ENCODE assay signal across 8 cellular contexts in genomic region chr20:63553251-63553932, GRCh38. TPM values are rescaled to one million over a fixed set of nuclear protein-coding genes. Genes with fewer than 3 reads are reported as not detected.
A peak's percentile ranks its signal among the peaks of the same experiment; 100 is the strongest.
DNase-seq lines count a peak whose midpoint lies in the region; ATAC-seq and TF ChIP-seq lines count a peak whose summit lies in the region.

No MANE protein-coding gene starts in this region.

- H3K9me3 Mint-ChIP-seq in activated naive CD8-positive, alpha-beta T cell treated with anti-CD3 and anti-CD28 coated beads, Interleukin-2, amount 10 ng/mL, durations not matched to agents 7 days and 5 days: no peaks in the 10 kb centered on the region

- H3K4me3 Mint-ChIP-seq in activated naive CD8-positive, alpha-beta T cell treated with anti-CD3 and anti-CD28 coated beads, Interleukin-2, amount 10 ng/mL, durations not matched to agents 7 days and 5 days: peak overlapping the region; percentile 78

- peak; percentile 76 for DNase-seq in AG10803 (ENCODE audit: low read depth)
- DNase-seq in T follicular helper cell (ENCODE audit: low read depth): peak; percentile 94
- DNase-seq in activated naive CD8-positive, alpha-beta T cell treated with anti-CD3 and anti-CD28 coated beads, Interleukin-2, amount 10 ng/mL, durations not matched to agents 7 days and 5 days: peak; percentile 92
- peak; percentile 72 for DNase-seq in left ventricle myocardium inferior
- peak; percentile 94 for DNase-seq in sciatic nerve (ENCODE audit: low spot score)
- no peak for DNase-seq in HuH-7.5 (ENCODE audit: low spot score)

- H3K27ac Mint-ChIP-seq in activated naive CD8-positive, alpha-beta T cell treated with anti-CD3 and anti-CD28 coated beads, Interleukin-2, amount 10 ng/mL, durations not matched to agents 7 days and 5 days: peak overlapping the region; percentile 91

- H3K36me3 ChIP-seq in KOPT-K1 (ENCODE audit: insufficient read depth, low read length): no peaks in the 10 kb centered on the region
- peaks cover 3% of the 10 kb centered on the region for H3K36me3 ChIP-seq in left ventricle myocardium inferior

- H3K36me3 Mint-ChIP-seq in activated naive CD8-positive, alpha-beta T cell treated with anti-CD3 and anti-CD28 coated beads, Interleukin-2, amount 10 ng/mL, durations not matched to agents 7 days and 5 days: peaks cover 1% of the 10 kb centered on the region

- H3K27ac ChIP-seq in KOPT-K1 (ENCODE audit: low read depth, low read length, poor library complexity, severe bottlenecking): peak overlapping the region; percentile 37
- no peak overlapping the region for H3K27ac ChIP-seq in left ventricle myocardium inferior (replicated peaks)

- H3K27me3 Mint-ChIP-seq in activated naive CD8-positive, alpha-beta T cell treated with anti-CD3 and anti-CD28 coated beads, Interleukin-2, amount 10 ng/mL, durations not matched to agents 7 days and 5 days: peaks cover 21% of the 10 kb centered on the region

- peaks cover 43% of the 10 kb centered on the region for H3K27me3 ChIP-seq in left ventricle myocardium inferior (ENCODE audit: low read depth)

- H3K9me3 ChIP-seq in KOPT-K1 (ENCODE audit: insufficient read depth, low read length, poor library complexity, severe bottlenecking) (no peaks in the 10 kb centered on the region), left ventricle myocardium inferior (replicated peaks) (no peaks in the 10 kb centered on the region)

- POLR2A ChIA-PET in activated naive CD8-positive, alpha-beta T cell treated with anti-CD3 and anti-CD28 coated beads, Interleukin-2, amount 10 ng/mL, durations not matched to agents 7 days and 5 days (lab: Charles Lee): interaction anchor here (0.7 to 2.0 kb wide), 11 partner anchors 10 to 154 kb away, joined by 3 to 18 read pairs (median 6); partner anchors contain the start of genes ARFRP1, GMEB2, HELZ2 and PPDPF

- H3K4me3 ChIP-seq in AG10803 (ENCODE audit: low read length): peak overlapping the region; percentile 66
- H3K4me3 ChIP-seq in left ventricle myocardium inferior: peak overlapping the region; percentile 72

- ATAC-seq in GM19324 (IDR thresholded peaks at IDR 0.05; ENCODE audit: low FRiP score, unreplicated experiment) (peak; percentile 48), sciatic nerve (peak; percentile 90)
- ATAC-seq in activated naive CD8-positive, alpha-beta T cell treated with anti-CD3 and anti-CD28 coated beads, Interleukin-2, amount 10 ng/mL, durations not matched to agents 7 days and 5 days (ENCODE audit: low read depth): peak; percentile 69

- peaks cover 7% of the 10 kb centered on the region for H3K4me1 Mint-ChIP-seq in activated naive CD8-positive, alpha-beta T cell treated with anti-CD3 and anti-CD28 coated beads, Interleukin-2, amount 10 ng/mL, durations not matched to agents 7 days and 5 days

- TF ChIP-seq CTCF in AG10803 (conservative IDR thresholded peaks at IDR 0.05; ENCODE audit: low read length): no peak
- TF ChIP-seq CTCF in left ventricle myocardium inferior (IDR thresholded peaks at IDR 0.05; ENCODE audit: borderline replicate concordance): no peak

- peaks cover 14% of the 10 kb centered on the region for H3K4me1 ChIP-seq in left ventricle myocardium inferior

- intact Hi-C loops in left ventricle myocardium inferior (cut with micrococcal nuclease) (no loop called here), sciatic nerve (cut with DNase I) (no loop called here)

RNA-seq across cellular contexts. Expression of gene FNDC11, which starts 0.6 kb away (rescaled TPM):
- under 1 TPM; 0.48 to 0.55 TPM for total RNA-seq in activated naive CD8-positive, alpha-beta T cell treated with anti-CD3 and anti-CD28 coated beads, Interleukin-2, amount 10 ng/mL, durations not matched to agents 7 days and 5 days
- 0.14 TPM for total RNA-seq in left ventricle myocardium inferior
- total RNA-seq in sciatic nerve: 0.94 TPM

RNA-seq across cellular contexts. Expression of gene SRMS, which starts 5.8 kb away (rescaled TPM):
- not detected for total RNA-seq in activated naive CD8-positive, alpha-beta T cell treated with anti-CD3 and anti-CD28 coated beads, Interleukin-2, amount 10 ng/mL, durations not matched to agents 7 days and 5 days
- total RNA-seq in left ventricle myocardium inferior: not detected
- total RNA-seq in sciatic nerve: not detected

RNA-seq across cellular contexts. Expression of gene PTK6, which starts 16.2 kb away (rescaled TPM):
- total RNA-seq in activated naive CD8-positive, alpha-beta T cell treated with anti-CD3 and anti-CD28 coated beads, Interleukin-2, amount 10 ng/mL, durations not matched to agents 7 days and 5 days: under 1 TPM; 0.11 to 0.31 TPM
- total RNA-seq in left ventricle myocardium inferior (not detected), sciatic nerve (0.13 TPM)

RNA-seq across cellular contexts. Expression of gene HELZ2, which starts 20.6 kb away (rescaled TPM):
- 100 to 1,000 TPM; 118 to 128 TPM for total RNA-seq in activated naive CD8-positive, alpha-beta T cell treated with anti-CD3 and anti-CD28 coated beads, Interleukin-2, amount 10 ng/mL, durations not matched to agents 7 days and 5 days
- total RNA-seq in left ventricle myocardium inferior: 10.6 TPM
- 21.4 TPM for total RNA-seq in sciatic nerve

RNA-seq across cellular contexts. Expression of gene PPDPF, which starts 32.8 kb away (rescaled TPM):
- 100 to 1,000 TPM; 242 to 248 TPM for total RNA-seq in activated naive CD8-positive, alpha-beta T cell treated with anti-CD3 and anti-CD28 coated beads, Interleukin-2, amount 10 ng/mL, durations not matched to agents 7 days and 5 days
- total RNA-seq in left ventricle myocardium inferior (371 TPM), sciatic nerve (257 TPM)
